11 cellular contexts compared by ENCODE assay signal in genomic region chr22:19061471-19062138, GRCh38.
"Had no signal": no experiment of that assay in that cellular context is flagged by ENCODE, and none has a peak within 500 bp of the region (broad histone marks: within the 10 kb centered on the region; RNA-seq: fewer than 3 reads in every experiment).

No MANE protein-coding gene starts in this region.

- H3K36me3 Mint-ChIP-seq: natural killer cell treated with Interleukin-12 subunit alpha and Interleukin-12 subunit beta and Interleukin-15 and Interleukin-18, amount 100 ng/mL, for 72 hours had no signal

- H3K27ac Mint-ChIP-seq: activated CD4-positive, alpha-beta T cell treated with anti-CD3 and anti-CD28 coated beads, Interleukin-2, amount 10 ng/mL, durations not matched to agents 7 days and 5 days; activated naive CD8-positive, alpha-beta T cell treated with anti-CD3 and anti-CD28 coated beads for 36 hours; natural killer cell treated with Interleukin-12 subunit alpha and Interleukin-12 subunit beta and Interleukin-15 and Interleukin-18, amount 100 ng/mL, for 72 hours; progenitor cell of endocrine pancreas had no signal

- H3K4me3 Mint-ChIP-seq: activated CD4-positive, alpha-beta T cell treated with anti-CD3 and anti-CD28 coated beads, Interleukin-2, amount 10 ng/mL, durations not matched to agents 7 days and 5 days; activated naive CD8-positive, alpha-beta T cell treated with anti-CD3 and anti-CD28 coated beads for 36 hours; activated T-cell treated with anti-CD3 and anti-CD28 coated beads, Interleukin-2, amount 50 U/mL, for 4 hours; natural killer cell treated with Interleukin-12 subunit alpha and Interleukin-12 subunit beta and Interleukin-15 and Interleukin-18, amount 100 ng/mL, for 72 hours had no signal

- H3K9me3 Mint-ChIP-seq: activated CD4-positive, alpha-beta T cell treated with anti-CD3 and anti-CD28 coated beads, Interleukin-2, amount 10 ng/mL, durations not matched to agents 7 days and 5 days; activated naive CD8-positive, alpha-beta T cell treated with anti-CD3 and anti-CD28 coated beads for 36 hours; activated T-cell treated with anti-CD3 and anti-CD28 coated beads, Interleukin-2, amount 50 U/mL, for 4 hours; natural killer cell treated with Interleukin-12 subunit alpha and Interleukin-12 subunit beta and Interleukin-15 and Interleukin-18, amount 100 ng/mL, for 72 hours had no signal

- H3K4me1 Mint-ChIP-seq: activated CD4-positive, alpha-beta T cell treated with anti-CD3 and anti-CD28 coated beads, Interleukin-2, amount 10 ng/mL, durations not matched to agents 7 days and 5 days had no signal

- DNase-seq: activated CD4-positive, alpha-beta T cell treated with anti-CD3 and anti-CD28 coated beads, Interleukin-2, amount 10 ng/mL, durations not matched to agents 7 days and 5 days; activated gamma-delta T cell treated with Interleukin-2 at 50 U/mL for 16 hours; activated naive CD8-positive, alpha-beta T cell treated with anti-CD3 and anti-CD28 coated beads for 36 hours; activated T-cell treated with anti-CD3 and anti-CD28 coated beads, Interleukin-2, amount 50 U/mL, for 4 hours; aorta; cerebellar nuclear complex; mesenchymal stem cell; nucleus accumbens; right lobe of liver had no signal

- H3K27me3 Mint-ChIP-seq: activated CD4-positive, alpha-beta T cell treated with anti-CD3 and anti-CD28 coated beads, Interleukin-2, amount 10 ng/mL, durations not matched to agents 7 days and 5 days; activated naive CD8-positive, alpha-beta T cell treated with anti-CD3 and anti-CD28 coated beads for 36 hours; natural killer cell treated with Interleukin-12 subunit alpha and Interleukin-12 subunit beta and Interleukin-15 and Interleukin-18, amount 100 ng/mL, for 72 hours; progenitor cell of endocrine pancreas had no signal

- ATAC-seq: activated T-cell treated with anti-CD3 and anti-CD28 coated beads, Interleukin-2, amount 50 U/mL, for 4 hours; natural killer cell treated with Interleukin-12 subunit alpha and Interleukin-12 subunit beta and Interleukin-15 and Interleukin-18, amount 100 ng/mL, for 72 hours had no signal
